Comparison of ENCODE assay signal across 17 cellular contexts in the genomic region with DNA sequence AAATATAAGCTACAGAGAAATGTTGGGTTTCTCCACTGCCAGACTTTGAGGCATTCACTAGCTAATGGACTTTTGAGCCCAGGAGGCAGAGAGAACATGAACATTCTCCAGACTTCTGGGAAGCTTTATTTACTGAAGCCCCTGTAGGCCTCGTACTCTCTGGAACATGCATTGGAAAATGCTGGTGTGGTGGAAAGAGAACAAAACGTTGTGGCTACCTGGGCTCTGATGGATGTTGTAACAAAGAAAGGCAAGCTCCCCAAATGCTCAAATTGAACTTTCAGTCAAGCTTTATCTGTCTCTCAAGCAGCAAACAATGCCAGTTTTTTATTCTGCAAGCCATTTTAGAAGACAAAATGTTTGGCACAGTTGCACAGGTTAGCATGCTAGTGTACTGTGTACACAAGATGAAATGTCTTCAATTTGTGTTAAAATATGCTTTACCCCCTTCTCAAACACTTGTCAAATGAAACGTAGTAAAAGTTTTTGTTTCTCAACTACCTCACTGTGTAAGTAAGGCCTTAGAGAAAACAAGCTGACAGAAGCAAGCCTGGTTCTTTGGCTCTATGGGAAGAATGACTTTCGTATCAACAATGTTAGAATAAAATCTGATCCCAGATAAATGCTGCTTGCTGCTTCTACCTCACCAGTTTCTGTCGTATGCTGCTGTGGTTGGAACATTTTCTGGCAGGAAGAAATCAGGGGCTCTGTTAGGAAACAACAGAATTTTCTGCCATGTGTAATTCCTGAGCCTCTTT.
DNase-seq lines count a peak whose midpoint lies in the region; ATAC-seq, FAIRE-seq and TF ChIP-seq lines count a peak whose summit lies in the region.
"Had no signal": no experiment of that assay in that cellular context is flagged by ENCODE, and none has a peak within 500 bp of the region (broad histone marks: within the 10 kb centered on the region; RNA-seq: fewer than 3 reads in every experiment).

No MANE protein-coding gene starts in this region.

- DNase-seq in T-helper 1 cell (no peak), GM12878 (ENCODE audit: low read depth, low spot score) (no peak), natural killer cell (no peak), upper lobe of left lung (no peak), GOT3 (lab: John Stamatoyannopoulos, UW) (no peak), NCI-H1417 (lab: John Stamatoyannopoulos, UW) (no peak)
- DNase-seq: 8988T; activated naive CD4-positive, alpha-beta T cell treated with anti-CD3 and anti-CD28 coated beads for 36 hours; CD4-positive, alpha-beta memory T cell; effector CD8-positive, alpha-beta T cell; mammary epithelial cell; NCI-H1048; SHP77; testis had no signal

- H3K4me2 ChIP-seq in GM12878 (ENCODE audit: control insufficient read depth, insufficient read depth): peak overlapping the region; percentile 85

- RAD21 ChIA-PET in GM12878 (lab: Charles Lee; ENCODE audit: unreplicated experiment): interaction anchor here (1.1 to 17.3 kb wide), 14 partner anchors 10 to 454 kb away, joined by 3 to 374 read pairs (median 8); a partner anchor contains a TSS

- H3K9me3 ChIP-seq in GM12878 (replicated peaks; ENCODE audit: control insufficient read depth, insufficient read depth, low read length) (peaks cover 4% of the 10 kb centered on the region; the same call in 2 of the 3 replicates), upper lobe of left lung (no peaks in the 10 kb centered on the region)
- H3K9me3 ChIP-seq: testis had no signal

- H3K9ac ChIP-seq in GM12878 (ENCODE audit: control insufficient read depth, insufficient read depth, low read length): peak overlapping the region; percentile 76

- H2AFZ ChIP-seq in GM12878 (ENCODE audit: control insufficient read depth, low read depth, low read length): no peak overlapping the region

- intact Hi-C loops in GM12878 (cut with micrococcal nuclease; ENCODE audit: unreplicated experiment): loop anchor here (1.0 to 5.0 kb wide), 2 partner anchors 78 to 451 kb away; no protein-coding TSS in a partner anchor
- intact Hi-C loops in natural killer cell (cut with micrococcal nuclease): no loop called here

- ATAC-seq in GM12878: no peak
- no peak for ATAC-seq in natural killer cell
- ATAC-seq in upper lobe of left lung (ENCODE audit: low FRiP score in 2 of 2): no peak
- no peak for ATAC-seq in GM18873 (IDR thresholded peaks at IDR 0.05; ENCODE audit: low FRiP score, unreplicated experiment)

- TF ChIP-seq CTCF in GM12878 (IDR thresholded peaks at IDR 0.05 in 2 of 3, conservative IDR thresholded peaks at IDR 0.05 in 1 of 3; ENCODE audit: control insufficient read depth in 2 of 3, extremely low read depth in 1 of 3, insufficient read depth in 1 of 3, low read depth in 3 of 3, low read length in 3 of 3) (no peak), natural killer cell (IDR thresholded peaks at IDR 0.05) (no peak), upper lobe of left lung (IDR thresholded peaks at IDR 0.05) (no peak)

- SMC1A ChIA-PET in GM12878 (lab: Charles Lee; ENCODE audit: uncharacterized antibody, unreplicated experiment): interaction anchor here (0.6 to 25.1 kb wide), 8 partner anchors 5 to 542 kb away, joined by 4 to 795 read pairs (median 178); a partner anchor contains a TSS

- H3K27me3 ChIP-seq in GM12878 (replicated peaks in 1 of 2; ENCODE audit: control insufficient read depth in 2 of 2, insufficient read depth in 2 of 2, low read length in 1 of 2) (no peaks in the 10 kb centered on the region), upper lobe of left lung (no peaks in the 10 kb centered on the region)
- H3K27me3 ChIP-seq: testis had no signal

- BruUV-seq in GM12878 (replicated peaks; lab: Mats Ljungman, UMichigan): no TSS peak

- no peaks in the 10 kb centered on the region for H4K20me1 ChIP-seq in GM12878 (ENCODE audit: control insufficient read depth, insufficient read depth)

- H3K36me3 Mint-ChIP-seq in T-helper 1 cell treated with Interleukin-12 subunit alpha and Interleukin-12 subunit beta and Interleukin-4 antibody, amounts not matched to agents 30 μg/mL and 1 μg/mL, for 36 hours (ENCODE audit: low read depth): peaks cover 22% of the 10 kb centered on the region
- H3K36me3 Mint-ChIP-seq in natural killer cell: no peaks in the 10 kb centered on the region
- H3K36me3 Mint-ChIP-seq: CD4-positive, alpha-beta memory T cell had no signal

- no peak for TF ChIP-seq RAD21 in GM12878 (IDR thresholded peaks at IDR 0.05; ENCODE audit: insufficient read depth, low read depth, low read length)

- TF ChIP-seq POLR2A in GM12878 (IDR thresholded peaks at IDR 0.05; ENCODE audit: low read depth, low read length) (no peak; the same call in 1 of the 2 replicates), upper lobe of left lung (IDR thresholded peaks at IDR 0.05) (no peak)

- H3K27ac ChIP-seq in GM12878 (ENCODE audit: control insufficient read depth, insufficient read depth): peak overlapping the region; percentile 98
- peak overlapping the region in 3 of 4 donors; percentile 14 to 45 (median 26) for H3K27ac ChIP-seq in upper lobe of left lung
- H3K27ac ChIP-seq: testis had no signal

- no peaks in the 10 kb centered on the region for H3K27me3 Mint-ChIP-seq in T-helper 1 cell treated with Interleukin-12 subunit alpha and Interleukin-12 subunit beta and Interleukin-4 antibody, amounts not matched to agents 30 μg/mL and 1 μg/mL, for 36 hours (ENCODE audit: low read depth)
- no peaks in the 10 kb centered on the region for H3K27me3 Mint-ChIP-seq in natural killer cell (ENCODE audit: low read depth in 2 of 2)
- H3K27me3 Mint-ChIP-seq: CD4-positive, alpha-beta memory T cell had no signal

- H3K27ac Mint-ChIP-seq in T-helper 1 cell treated with Interleukin-12 subunit alpha and Interleukin-12 subunit beta and Interleukin-4 antibody, amounts not matched to agents 30 μg/mL and 1 μg/mL, for 36 hours: peak overlapping the region; percentile 81
- peak overlapping the region; percentile 29 to 37 for H3K27ac Mint-ChIP-seq in natural killer cell
- H3K27ac Mint-ChIP-seq: activated naive CD4-positive, alpha-beta T cell treated with anti-CD3 and anti-CD28 coated beads for 36 hours had no signal

- H3K4me3 ChIP-seq in GM12878 (0 out of 2 replicates have a peak overlapping the region, but pooled peaks have one; percentile 10), upper lobe of left lung (no peak overlapping the region)
- H3K4me3 ChIP-seq: testis had no signal

- H3K9me3 Mint-ChIP-seq in T-helper 1 cell treated with Interleukin-12 subunit alpha and Interleukin-12 subunit beta and Interleukin-4 antibody, amounts not matched to agents 30 μg/mL and 1 μg/mL, for 36 hours: no peaks in the 10 kb centered on the region
- no peaks in the 10 kb centered on the region for H3K9me3 Mint-ChIP-seq in natural killer cell
- H3K9me3 Mint-ChIP-seq: activated naive CD4-positive, alpha-beta T cell treated with anti-CD3 and anti-CD28 coated beads for 36 hours; CD4-positive, alpha-beta memory T cell had no signal

- in situ Hi-C loops in GM12878 (cut with MboI): loop anchor here (10.0 kb wide), 1 partner anchor 72 kb away; no protein-coding TSS in a partner anchor

- TF ChIP-seq EP300 in GM12878 (IDR thresholded peaks at IDR 0.05; ENCODE audit: borderline replicate concordance in 1 of 2, control insufficient read depth in 1 of 2, low read depth in 2 of 2, low read length in 2 of 2): no peak
- no peak for TF ChIP-seq EP300 in upper lobe of left lung (IDR thresholded peaks at IDR 0.05)

- WGBS in GM12878 (ENCODE audit: insufficient coverage, insufficient replicate concordance, low lambda C conversion rate, missing lambda C conversion rate): 31% methylated on average over 5 of the region's 5 CpGs
- WGBS in upper lobe of left lung, 2 donors: 43 to 64% methylated on average over 5 of the region's 5 CpGs

- no peak for FAIRE-seq in GM12878 (lab: Jason Lieb, UNC)
- FAIRE-seq: TTC549 had no signal

- H3K4me1 ChIP-seq in GM12878 (ENCODE audit: control insufficient read depth, insufficient read depth, low read length) (peaks cover 87% of the 10 kb centered on the region), upper lobe of left lung (peaks cover 9 to 31% (median 19%) of the 10 kb centered on the region in 4 donors)
- H3K4me1 ChIP-seq: testis had no signal

- H3K4me3 Mint-ChIP-seq in T-helper 1 cell treated with Interleukin-12 subunit alpha and Interleukin-12 subunit beta and Interleukin-4 antibody, amounts not matched to agents 30 μg/mL and 1 μg/mL, for 36 hours: no peak overlapping the region
- no peak overlapping the region for H3K4me3 Mint-ChIP-seq in natural killer cell
- H3K4me3 Mint-ChIP-seq: activated naive CD4-positive, alpha-beta T cell treated with anti-CD3 and anti-CD28 coated beads for 36 hours; CD4-positive, alpha-beta memory T cell had no signal

- H3K79me2 ChIP-seq in GM12878 (ENCODE audit: control insufficient read depth, insufficient read depth, low read length): peaks cover 80% of the 10 kb centered on the region

- POLR2A ChIA-PET in GM12878 (lab: Charles Lee): interaction anchor here (0.6 to 18.0 kb wide), 7 partner anchors 18 to 435 kb away, joined by 3 to 451 read pairs (median 72); a partner anchor contains a TSS

- peaks cover 3 to 21% of the 10 kb centered on the region in 2 experiments; a peak in 2 of 4 replicates for H3K36me3 ChIP-seq in GM12878 (ENCODE audit: control insufficient read depth in 2 of 2, insufficient read depth in 2 of 2, low read length in 1 of 2)
- no peaks in the 10 kb centered on the region for H3K36me3 ChIP-seq in upper lobe of left lung

- CTCF ChIA-PET in GM12878 (lab: Yijun Ruan, JAX): interaction anchor here (1.2 to 13.6 kb wide), 13 partner anchors 10 to 141 kb away, joined by 3 to 337 read pairs (median 9); a partner anchor contains a TSS

- peaks cover 64% of the 10 kb centered on the region for H3K4me1 Mint-ChIP-seq in T-helper 1 cell treated with Interleukin-12 subunit alpha and Interleukin-12 subunit beta and Interleukin-4 antibody, amounts not matched to agents 30 μg/mL and 1 μg/mL, for 36 hours (ENCODE audit: low read depth)
- peaks cover 38 to 41% of the 10 kb centered on the region in 2 donors for H3K4me1 Mint-ChIP-seq in natural killer cell

TF ChIP-seq in GM12878, 131 proteins besides CTCF, POLR2A, EP300 and RAD21 (continues in another document):
- peak; percentile 68 for TF ChIP-seq POLR2AphosphoS5 (IDR thresholded peaks at IDR 0.05; ENCODE audit: low read length)
